Comparison of ENCODE assay signal across 2 cellular contexts in the genomic region with DNA sequence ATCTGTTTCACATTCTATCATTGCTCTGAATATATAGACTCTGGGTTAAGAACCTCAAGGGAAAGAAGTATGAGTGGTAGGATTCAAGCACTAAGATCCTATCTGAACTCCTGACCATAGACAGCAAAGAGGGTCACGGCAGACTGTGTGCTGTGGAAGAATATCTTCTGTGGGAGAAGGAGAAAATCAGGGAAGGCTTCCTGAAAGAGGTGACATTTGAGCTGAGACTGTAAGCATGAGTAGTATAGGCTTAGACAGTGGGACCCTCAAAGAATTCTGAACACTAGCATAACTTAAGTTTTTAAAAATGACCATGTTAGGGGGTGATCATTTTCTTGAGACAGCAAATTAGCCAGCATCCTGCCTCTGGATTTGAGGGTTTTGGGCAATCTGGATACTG.
TF ChIP-seq lines count a peak whose summit lies in the region.

No MANE protein-coding gene starts in this region.

TF ChIP-seq in A549, 52 proteins besides CTCF, POLR2A, EP300 and RAD21:
- TF ChIP-seq ZFP36 (IDR thresholded peaks at IDR 0.05; ENCODE audit: borderline replicate concordance, partially characterized antibody) (peak; percentile 34), SREBF2 (IDR thresholded peaks at IDR 0.05) (no peak)

TF ChIP-seq in K562, 482 proteins besides CTCF, POLR2A, EP300 and RAD21 (continues in another document):
- TF ChIP-seq TBP (optimal IDR thresholded peaks at IDR 0.05; ENCODE audit: low read depth, low read length): no peak
- TF ChIP-seq HDAC2 (IDR thresholded peaks at IDR 0.05): no peak
- TF ChIP-seq ZFP36 (IDR thresholded peaks at IDR 0.05; ENCODE audit: low read depth, low read length, partially characterized antibody): peak; percentile 97
- TF ChIP-seq BRD4 (IDR thresholded peaks at IDR 0.05): no peak
- no peak for TF ChIP-seq GTF2E2 (tag; IDR thresholded peaks at IDR 0.05)
- TF ChIP-seq, protein P1, sequence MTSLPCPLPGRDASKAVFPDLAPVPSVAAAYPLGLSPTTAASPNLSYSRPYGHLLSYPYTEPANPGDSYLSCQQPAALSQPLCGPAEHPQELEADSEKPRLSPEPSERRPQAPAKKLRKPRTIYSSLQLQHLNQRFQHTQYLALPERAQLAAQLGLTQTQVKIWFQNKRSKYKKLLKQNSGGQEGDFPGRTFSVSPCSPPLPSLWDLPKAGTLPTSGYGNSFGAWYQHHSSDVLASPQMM (CRISPR knock-in tag; IDR thresholded peaks at IDR 0.05): no peak
- no peak for TF ChIP-seq RUNX1 (IDR thresholded peaks at IDR 0.05; ENCODE audit: low read depth)
- TF ChIP-seq TGIF2 (CRISPR knock-in tag; IDR thresholded peaks at IDR 0.05): no peak
- no peak for TF ChIP-seq EZH2 (IDR thresholded peaks at IDR 0.05; ENCODE audit: borderline replicate concordance, low read depth, low read length)
- no peak for TF ChIP-seq NFE2L1 (tag; IDR thresholded peaks at IDR 0.05; ENCODE audit: borderline replicate concordance, low read depth)
- TF ChIP-seq POLR2AphosphoS5 (IDR thresholded peaks at IDR 0.05; ENCODE audit: control insufficient read depth, insufficient read depth, low read depth, low read length): no peak
- no peak for TF ChIP-seq ZNF79 (CRISPR knock-in tag; IDR thresholded peaks at IDR 0.05; ENCODE audit: low read depth)
- no peak for TF ChIP-seq ZNF24 (IDR thresholded peaks at IDR 0.05)
- TF ChIP-seq, protein P2, sequence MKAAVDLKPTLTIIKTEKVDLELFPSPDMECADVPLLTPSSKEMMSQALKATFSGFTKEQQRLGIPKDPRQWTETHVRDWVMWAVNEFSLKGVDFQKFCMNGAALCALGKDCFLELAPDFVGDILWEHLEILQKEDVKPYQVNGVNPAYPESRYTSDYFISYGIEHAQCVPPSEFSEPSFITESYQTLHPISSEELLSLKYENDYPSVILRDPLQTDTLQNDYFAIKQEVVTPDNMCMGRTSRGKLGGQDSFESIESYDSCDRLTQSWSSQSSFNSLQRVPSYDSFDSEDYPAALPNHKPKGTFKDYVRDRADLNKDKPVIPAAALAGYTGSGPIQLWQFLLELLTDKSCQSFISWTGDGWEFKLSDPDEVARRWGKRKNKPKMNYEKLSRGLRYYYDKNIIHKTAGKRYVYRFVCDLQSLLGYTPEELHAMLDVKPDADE (conservative IDR thresholded peaks at IDR 0.05; ENCODE audit: control insufficient read depth, low read depth, low read length): no peak
- peak; percentile 86 for TF ChIP-seq RBM25 (IDR thresholded peaks at IDR 0.05; ENCODE audit: low read depth, low read length, severe bottlenecking)
- no peak for TF ChIP-seq ZBTB7A (IDR thresholded peaks at IDR 0.05; ENCODE audit: borderline replicate concordance, control insufficient read depth, low read depth, low read length)
- no peak for TF ChIP-seq BACH1 (tag; IDR thresholded peaks at IDR 0.05)
- no peak for TF ChIP-seq ZNF121 (CRISPR knock-in tag; conservative IDR thresholded peaks at IDR 0.05)
- TF ChIP-seq, protein P3, sequence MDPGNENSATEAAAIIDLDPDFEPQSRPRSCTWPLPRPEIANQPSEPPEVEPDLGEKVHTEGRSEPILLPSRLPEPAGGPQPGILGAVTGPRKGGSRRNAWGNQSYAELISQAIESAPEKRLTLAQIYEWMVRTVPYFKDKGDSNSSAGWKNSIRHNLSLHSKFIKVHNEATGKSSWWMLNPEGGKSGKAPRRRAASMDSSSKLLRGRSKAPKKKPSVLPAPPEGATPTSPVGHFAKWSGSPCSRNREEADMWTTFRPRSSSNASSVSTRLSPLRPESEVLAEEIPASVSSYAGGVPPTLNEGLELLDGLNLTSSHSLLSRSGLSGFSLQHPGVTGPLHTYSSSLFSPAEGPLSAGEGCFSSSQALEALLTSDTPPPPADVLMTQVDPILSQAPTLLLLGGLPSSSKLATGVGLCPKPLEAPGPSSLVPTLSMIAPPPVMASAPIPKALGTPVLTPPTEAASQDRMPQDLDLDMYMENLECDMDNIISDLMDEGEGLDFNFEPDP (CRISPR knock-in tag; IDR thresholded peaks at IDR 0.05): no peak
- TF ChIP-seq, protein P4, sequence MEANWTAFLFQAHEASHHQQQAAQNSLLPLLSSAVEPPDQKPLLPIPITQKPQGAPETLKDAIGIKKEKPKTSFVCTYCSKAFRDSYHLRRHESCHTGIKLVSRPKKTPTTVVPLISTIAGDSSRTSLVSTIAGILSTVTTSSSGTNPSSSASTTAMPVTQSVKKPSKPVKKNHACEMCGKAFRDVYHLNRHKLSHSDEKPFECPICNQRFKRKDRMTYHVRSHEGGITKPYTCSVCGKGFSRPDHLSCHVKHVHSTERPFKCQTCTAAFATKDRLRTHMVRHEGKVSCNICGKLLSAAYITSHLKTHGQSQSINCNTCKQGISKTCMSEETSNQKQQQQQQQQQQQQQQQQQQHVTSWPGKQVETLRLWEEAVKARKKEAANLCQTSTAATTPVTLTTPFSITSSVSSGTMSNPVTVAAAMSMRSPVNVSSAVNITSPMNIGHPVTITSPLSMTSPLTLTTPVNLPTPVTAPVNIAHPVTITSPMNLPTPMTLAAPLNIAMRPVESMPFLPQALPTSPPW (CRISPR knock-in tag; IDR thresholded peaks at IDR 0.05): no peak
- TF ChIP-seq, protein P5, sequence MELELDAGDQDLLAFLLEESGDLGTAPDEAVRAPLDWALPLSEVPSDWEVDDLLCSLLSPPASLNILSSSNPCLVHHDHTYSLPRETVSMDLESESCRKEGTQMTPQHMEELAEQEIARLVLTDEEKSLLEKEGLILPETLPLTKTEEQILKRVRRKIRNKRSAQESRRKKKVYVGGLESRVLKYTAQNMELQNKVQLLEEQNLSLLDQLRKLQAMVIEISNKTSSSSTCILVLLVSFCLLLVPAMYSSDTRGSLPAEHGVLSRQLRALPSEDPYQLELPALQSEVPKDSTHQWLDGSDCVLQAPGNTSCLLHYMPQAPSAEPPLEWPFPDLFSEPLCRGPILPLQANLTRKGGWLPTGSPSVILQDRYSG (tag; conservative IDR thresholded peaks at IDR 0.05; ENCODE audit: low read depth): no peak
- TF ChIP-seq, protein P6, sequence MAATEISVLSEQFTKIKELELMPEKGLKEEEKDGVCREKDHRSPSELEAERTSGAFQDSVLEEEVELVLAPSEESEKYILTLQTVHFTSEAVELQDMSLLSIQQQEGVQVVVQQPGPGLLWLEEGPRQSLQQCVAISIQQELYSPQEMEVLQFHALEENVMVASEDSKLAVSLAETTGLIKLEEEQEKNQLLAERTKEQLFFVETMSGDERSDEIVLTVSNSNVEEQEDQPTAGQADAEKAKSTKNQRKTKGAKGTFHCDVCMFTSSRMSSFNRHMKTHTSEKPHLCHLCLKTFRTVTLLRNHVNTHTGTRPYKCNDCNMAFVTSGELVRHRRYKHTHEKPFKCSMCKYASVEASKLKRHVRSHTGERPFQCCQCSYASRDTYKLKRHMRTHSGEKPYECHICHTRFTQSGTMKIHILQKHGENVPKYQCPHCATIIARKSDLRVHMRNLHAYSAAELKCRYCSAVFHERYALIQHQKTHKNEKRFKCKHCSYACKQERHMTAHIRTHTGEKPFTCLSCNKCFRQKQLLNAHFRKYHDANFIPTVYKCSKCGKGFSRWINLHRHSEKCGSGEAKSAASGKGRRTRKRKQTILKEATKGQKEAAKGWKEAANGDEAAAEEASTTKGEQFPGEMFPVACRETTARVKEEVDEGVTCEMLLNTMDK (IDR thresholded peaks at IDR 0.05; ENCODE audit: borderline replicate concordance, insufficient read depth, low read depth, low read length, poor library complexity, severe bottlenecking): no peak
- TF ChIP-seq YBX1 (IDR thresholded peaks at IDR 0.05): no peak
- no peak for TF ChIP-seq SNIP1 (IDR thresholded peaks at IDR 0.05; ENCODE audit: low read depth)
- no peak for TF ChIP-seq NR3C1 (CRISPR knock-in tag; IDR thresholded peaks at IDR 0.05)
- peak; percentile 69 for TF ChIP-seq BCOR (IDR thresholded peaks at IDR 0.05)
- 0 out of 2 replicates have a peak, but pooled peaks have one; percentile 27 for TF ChIP-seq ZNF436 (CRISPR knock-in tag; IDR thresholded peaks at IDR 0.05)
- TF ChIP-seq HNRNPLL (IDR thresholded peaks at IDR 0.05; ENCODE audit: low read depth, low read length, poor library complexity, severe bottlenecking): no peak
- TF ChIP-seq, protein P7, sequence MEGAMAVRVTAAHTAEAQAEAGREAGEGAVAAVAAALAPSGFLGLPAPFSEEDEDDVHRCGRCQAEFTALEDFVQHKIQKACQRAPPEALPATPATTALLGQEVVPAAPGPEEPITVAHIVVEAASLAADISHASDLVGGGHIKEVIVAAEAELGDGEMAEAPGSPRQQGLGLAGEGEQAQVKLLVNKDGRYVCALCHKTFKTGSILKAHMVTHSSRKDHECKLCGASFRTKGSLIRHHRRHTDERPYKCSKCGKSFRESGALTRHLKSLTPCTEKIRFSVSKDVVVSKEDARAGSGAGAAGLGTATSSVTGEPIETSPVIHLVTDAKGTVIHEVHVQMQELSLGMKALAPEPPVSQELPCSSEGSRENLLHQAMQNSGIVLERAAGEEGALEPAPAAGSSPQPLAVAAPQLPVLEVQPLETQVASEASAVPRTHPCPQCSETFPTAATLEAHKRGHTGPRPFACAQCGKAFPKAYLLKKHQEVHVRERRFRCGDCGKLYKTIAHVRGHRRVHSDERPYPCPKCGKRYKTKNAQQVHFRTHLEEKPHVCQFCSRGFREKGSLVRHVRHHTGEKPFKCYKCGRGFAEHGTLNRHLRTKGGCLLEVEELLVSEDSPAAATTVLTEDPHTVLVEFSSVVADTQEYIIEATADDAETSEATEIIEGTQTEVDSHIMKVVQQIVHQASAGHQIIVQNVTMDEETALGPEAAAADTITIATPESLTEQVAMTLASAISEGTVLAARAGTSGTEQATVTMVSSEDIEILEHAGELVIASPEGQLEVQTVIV (CRISPR knock-in tag; IDR thresholded peaks at IDR 0.05; ENCODE audit: borderline replicate concordance): no peak
- TF ChIP-seq, protein P8, sequence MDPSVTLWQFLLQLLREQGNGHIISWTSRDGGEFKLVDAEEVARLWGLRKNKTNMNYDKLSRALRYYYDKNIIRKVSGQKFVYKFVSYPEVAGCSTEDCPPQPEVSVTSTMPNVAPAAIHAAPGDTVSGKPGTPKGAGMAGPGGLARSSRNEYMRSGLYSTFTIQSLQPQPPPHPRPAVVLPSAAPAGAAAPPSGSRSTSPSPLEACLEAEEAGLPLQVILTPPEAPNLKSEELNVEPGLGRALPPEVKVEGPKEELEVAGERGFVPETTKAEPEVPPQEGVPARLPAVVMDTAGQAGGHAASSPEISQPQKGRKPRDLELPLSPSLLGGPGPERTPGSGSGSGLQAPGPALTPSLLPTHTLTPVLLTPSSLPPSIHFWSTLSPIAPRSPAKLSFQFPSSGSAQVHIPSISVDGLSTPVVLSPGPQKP (CRISPR knock-in tag; IDR thresholded peaks at IDR 0.05): no peak
- TF ChIP-seq, protein P9, sequence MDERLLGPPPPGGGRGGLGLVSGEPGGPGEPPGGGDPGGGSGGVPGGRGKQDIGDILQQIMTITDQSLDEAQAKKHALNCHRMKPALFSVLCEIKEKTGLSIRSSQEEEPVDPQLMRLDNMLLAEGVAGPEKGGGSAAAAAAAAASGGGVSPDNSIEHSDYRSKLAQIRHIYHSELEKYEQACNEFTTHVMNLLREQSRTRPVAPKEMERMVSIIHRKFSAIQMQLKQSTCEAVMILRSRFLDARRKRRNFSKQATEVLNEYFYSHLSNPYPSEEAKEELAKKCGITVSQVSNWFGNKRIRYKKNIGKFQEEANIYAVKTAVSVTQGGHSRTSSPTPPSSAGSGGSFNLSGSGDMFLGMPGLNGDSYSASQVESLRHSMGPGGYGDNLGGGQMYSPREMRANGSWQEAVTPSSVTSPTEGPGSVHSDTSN (CRISPR knock-in tag; IDR thresholded peaks at IDR 0.05; ENCODE audit: low read depth): no peak
- TF ChIP-seq, protein P9 (tag; conservative IDR thresholded peaks at IDR 0.05; ENCODE audit: low read depth): no peak
- TF ChIP-seq RBM14 (IDR thresholded peaks at IDR 0.05; ENCODE audit: borderline replicate concordance, insufficient read depth, low read depth, low read length): no peak
